In the genomic region with DNA sequence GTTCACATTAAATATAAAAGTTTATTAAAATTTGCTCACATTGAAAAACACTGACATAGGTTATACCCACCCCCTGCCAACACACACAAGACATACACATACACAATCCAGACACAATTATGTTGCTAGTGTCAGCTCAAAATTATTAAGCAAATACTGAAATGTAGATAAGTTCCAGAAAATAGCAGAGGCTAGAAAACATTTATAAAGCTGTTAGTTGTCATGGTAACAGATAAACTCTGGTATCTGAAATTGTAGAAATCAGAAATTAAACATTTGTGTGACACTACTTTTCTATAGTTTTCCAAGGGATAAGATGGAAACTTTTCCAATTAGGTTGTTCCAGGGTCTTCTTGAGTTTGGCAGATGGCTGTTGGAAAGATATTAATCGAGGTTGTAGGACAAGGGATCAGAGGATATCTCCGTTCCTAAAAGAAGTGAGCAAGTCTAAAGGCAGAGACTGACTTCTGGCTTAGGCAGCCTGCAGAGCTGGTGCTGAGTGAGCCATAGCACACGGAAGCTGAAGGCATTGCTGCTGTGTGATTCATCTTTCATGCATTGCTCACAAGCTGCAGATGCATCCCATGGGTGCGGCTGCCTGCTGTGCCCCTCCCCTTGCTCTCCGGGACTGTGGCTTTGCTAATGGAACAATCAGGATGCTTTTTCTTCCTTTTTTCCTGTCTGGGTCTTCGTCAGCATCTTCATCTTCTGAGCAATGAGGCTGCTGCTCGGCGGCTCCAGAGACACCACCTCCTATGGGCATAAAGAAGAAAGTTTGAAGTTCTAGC, we compare ENCODE assay signal across 9 cellular contexts.
DNase-seq lines count a peak whose midpoint lies in the region; ATAC-seq and TF ChIP-seq lines count a peak whose summit lies in the region.
"Had no signal": no experiment of that assay in that cellular context is flagged by ENCODE, and none has a peak within 500 bp of the region (broad histone marks: within the 10 kb centered on the region; RNA-seq: fewer than 3 reads in every experiment).

No MANE protein-coding gene starts in this region.

- TF ChIP-seq CTCF in epithelial cell of esophagus (IDR thresholded peaks at IDR 0.05; ENCODE audit: insufficient read depth, low read depth, low read length, missing control alignments): no peak

- no peak for ATAC-seq in GM21367 (IDR thresholded peaks at IDR 0.05; ENCODE audit: unreplicated experiment)
- ATAC-seq in GM18520 (IDR thresholded peaks at IDR 0.05; ENCODE audit: unreplicated experiment): no peak
- ATAC-seq in GM18861 (IDR thresholded peaks at IDR 0.05; ENCODE audit: unreplicated experiment): no peak

- H3K4me3 ChIP-seq in epithelial cell of esophagus (ENCODE audit: low read length): no peak overlapping the region
- H3K4me3 ChIP-seq: lung had no signal

- DNase-seq in Daoy (ENCODE audit: low read depth): peak; percentile 96
- peak; percentile 93 for DNase-seq in NCI-H460 (ENCODE audit: extremely low read depth, low read depth)
- DNase-seq in epithelial cell of esophagus (ENCODE audit: low read depth): peak; percentile 97
- DNase-seq in occipital lobe (lab: John Stamatoyannopoulos, UW): peak; percentile 16
- no peak for DNase-seq in cerebellar nuclear complex (lab: John Stamatoyannopoulos, UW)

Comparison
In these comparisons a context has a peak if more than half of its experiments do, and no peak if none do; other contexts are left out.
1. DNase-seq: peak in Daoy (single experiment), NCI-H460 (single experiment), epithelial cell of esophagus (single experiment) and occipital lobe (single experiment); none in cerebellar nuclear complex (0 of 2).